Comparison of ENCODE assay signal across 24 cellular contexts in the genomic region with DNA sequence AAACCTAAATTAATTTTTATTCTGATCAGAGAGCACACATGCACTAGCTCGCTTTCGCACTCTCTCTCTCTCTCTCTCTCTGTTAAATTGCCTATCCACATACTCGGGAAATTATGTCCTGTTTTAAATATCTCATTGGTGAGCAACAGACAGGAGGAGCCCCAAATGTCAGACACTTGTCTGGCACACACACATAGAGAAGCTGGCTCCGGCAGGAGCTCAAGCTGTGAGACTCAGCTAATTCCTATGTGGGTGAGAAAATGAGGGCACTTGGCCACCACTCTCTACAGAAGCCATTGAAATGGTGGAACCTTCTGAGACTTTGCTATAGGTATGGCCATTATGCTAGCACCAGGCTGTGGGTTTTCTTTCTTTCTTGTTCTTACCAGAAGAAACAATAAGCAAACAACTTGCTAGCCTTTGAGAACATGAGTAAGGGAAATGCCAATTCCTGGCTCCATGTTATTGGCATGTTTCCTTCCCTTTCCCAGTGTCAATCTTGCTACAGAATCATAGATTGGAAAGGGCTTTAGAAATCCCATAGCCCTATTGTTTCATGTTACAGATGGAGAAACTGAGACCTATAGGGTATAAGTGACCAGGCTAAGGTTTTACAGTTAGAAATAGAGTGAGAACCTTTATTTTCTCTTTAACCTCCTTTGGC. TPM values are rescaled to one million over a fixed set of nuclear protein-coding genes. Genes with fewer than 3 reads are reported as not detected.
DNase-seq lines count a peak whose midpoint lies in the region; ATAC-seq and TF ChIP-seq lines count a peak whose summit lies in the region.
"Had no signal": no experiment of that assay in that cellular context is flagged by ENCODE, and none has a peak within 500 bp of the region (broad histone marks: within the 10 kb centered on the region; RNA-seq: fewer than 3 reads in every experiment).

No MANE protein-coding gene starts in this region.

- no peaks in the 10 kb centered on the region for H3K36me3 ChIP-seq in Karpas-422 (ENCODE audit: insufficient read depth, low read length)
- H3K36me3 ChIP-seq: neutrophil, suprapubic skin had no signal

- H3K4me2 ChIP-seq in Karpas-422 (ENCODE audit: low read depth, low read length, poor library complexity, severe bottlenecking): no peak overlapping the region
- H3K4me2 ChIP-seq: A549 had no signal

- DNase-seq in Karpas-422 (no peak), cerebellum (ENCODE audit: low spot score) (peak; percentile 70), posterior vena cava (ENCODE audit: low spot score) (peak; percentile 36), NCI-H2171 treated with DMSO at 0.1 percent for 48 hours (lab: John Stamatoyannopoulos, UW) (no peak)
- no peak for DNase-seq in stimulated activated CD4-positive, alpha-beta T cell treated with anti-CD3 and anti-CD28 coated beads, Interleukin-2, amount 100 ng/mL, for 48 hours
- DNase-seq in activated CD4-positive, alpha-beta T cell treated with anti-CD3 and anti-CD28 coated beads for 48 hours: no peak
- DNase-seq: activated CD4-positive, alpha-beta T cell treated with anti-CD3 and anti-CD28 coated beads for 36 hours; activated CD8-positive, alpha-beta T cell treated with anti-CD3 and anti-CD28 coated beads, Interleukin-2, amount 10 ng/mL, durations not matched to agents 7 days and 5 days; CD4-positive, alpha-beta memory T cell; effector CD8-positive, alpha-beta T cell; islet precursor cell; left ventricle myocardium superior; NCI-H345; NCI-H82; SIG-M5; stimulated activated naive CD4-positive, alpha-beta T cell; SW 1271 had no signal

- no peak overlapping the region for H2AFZ ChIP-seq in Karpas-422 (ENCODE audit: low read length)

- H3K9me3 ChIP-seq in Karpas-422 (ENCODE audit: low read length): no peaks in the 10 kb centered on the region
- H3K9me3 ChIP-seq: A549, neutrophil, suprapubic skin had no signal

- intact Hi-C loops in posterior vena cava (cut with DNase I): no loop called here

- no peaks in the 10 kb centered on the region for H3K27me3 ChIP-seq in Karpas-422 (ENCODE audit: low read length)
- H3K27me3 ChIP-seq: neutrophil, suprapubic skin had no signal

- H4K20me1 ChIP-seq in Karpas-422 (ENCODE audit: insufficient read depth, low read depth, low read length): no peaks in the 10 kb centered on the region

- peaks cover 99% of the 10 kb centered on the region for H3K79me2 ChIP-seq in Karpas-422 (ENCODE audit: low read length)

- no peak for ATAC-seq in GM18909 (IDR thresholded peaks at IDR 0.05; ENCODE audit: poor library complexity, unreplicated experiment)
- ATAC-seq: activated CD4-positive, alpha-beta T cell treated with anti-CD3 and anti-CD28 coated beads for 36 hours; activated CD8-positive, alpha-beta T cell treated with anti-CD3 and anti-CD28 coated beads, Interleukin-2, amount 10 ng/mL, durations not matched to agents 7 days and 5 days; HepG2; left ventricle myocardium superior had no signal

- H3K9ac ChIP-seq in Karpas-422 (ENCODE audit: low read length): no peak overlapping the region

- H3K4me1 ChIP-seq in Karpas-422 (ENCODE audit: low read length): peaks cover 48% of the 10 kb centered on the region

- no peaks in the 10 kb centered on the region for H3K9me2 ChIP-seq in Karpas-422 (replicated peaks; ENCODE audit: insufficient read depth, low read length)

- no peak for TF ChIP-seq CTCF in 22Rv1 (IDR thresholded peaks at IDR 0.05)

- H3K27ac ChIP-seq in 22Rv1 (0 out of 2 replicates have a peak overlapping the region, but pooled peaks have one; percentile 7), Karpas-422 (ENCODE audit: low read length) (0 out of 2 replicates have a peak overlapping the region, but pooled peaks have one; percentile 6)
- H3K27ac ChIP-seq: A549, epithelial cell of prostate, neutrophil, suprapubic skin had no signal

- no peak overlapping the region for H3K4me3 ChIP-seq in Karpas-422 (ENCODE audit: low read length)
- H3K4me3 ChIP-seq: A549, suprapubic skin had no signal

RNA-seq across cellular contexts. Expression of a gene that starts 9.0 kb away (rescaled TPM):
- total RNA-seq in Karpas-422 (2014; rRNA removed; shearing (Covaris generic); ENCODE audit: low replicate concordance): 24.3 and 31.2 TPM in 2 replicates
- total RNA-seq in cerebellum (60.9 TPM), posterior vena cava (1 to 10 TPM; 7.6 to 8.5 TPM)

Comparison
In these comparisons a context has a peak if more than half of its experiments do, and no peak if none do; other contexts are left out.
1. DNase-seq: peak in cerebellum (single experiment) and posterior vena cava (single experiment); none in Karpas-422 (single experiment), NCI-H2171 treated with DMSO at 0.1 percent for 48 hours (single experiment), stimulated activated CD4-positive, alpha-beta T cell treated with anti-CD3 and anti-CD28 coated beads, Interleukin-2, amount 100 ng/mL, for 48 hours (0 of 2) and activated CD4-positive, alpha-beta T cell treated with anti-CD3 and anti-CD28 coated beads for 48 hours (single experiment).